In genomic region chr10:53315709-53316108, GRCh38 we compare ENCODE assay signal across 22 cellular contexts.
DNase-seq lines count a peak whose midpoint lies in the region; ATAC-seq, FAIRE-seq and TF ChIP-seq lines count a peak whose summit lies in the region.
"Had no signal": no experiment of that assay in that cellular context is flagged by ENCODE, and none has a peak within 500 bp of the region (broad histone marks: within the 10 kb centered on the region; RNA-seq: fewer than 3 reads in every experiment).

No MANE protein-coding gene starts in this region.

- H3K4me3 ChIP-seq in liver (ENCODE audit: low read depth in 1 of 3, low read length in 3 of 3) = no peak overlapping the region
- H3K4me3 ChIP-seq in HepG2 (replicated peaks in 1 of 3; ENCODE audit: insufficient read depth in 1 of 3, low read depth in 2 of 3, low read length in 3 of 3) = no peak overlapping the region
- no peak overlapping the region for H3K4me3 ChIP-seq in stomach
- H3K4me3 ChIP-seq: tibial artery had no signal

- intact Hi-C loops in HepG2 (cut with micrococcal nuclease; ENCODE audit: unreplicated experiment) = no loop called here
- intact Hi-C loops in stomach (cut with DNase I; ENCODE audit: low total_unique reads) = no loop called here
- intact Hi-C loops in CD14-positive monocyte (cut with micrococcal nuclease) = no loop called here

- DNase-seq in HepG2 (ENCODE audit: low spot score) (no peak), brain pericyte (ENCODE audit: low read depth, low spot score) (peak; percentile 16), kidney glomerular epithelial cell (lab: John Stamatoyannopoulos, UW) (peak; percentile 57), stomach (no peak), CD14-positive monocyte (ENCODE audit: low spot score) (no peak), frontal cortex (ENCODE audit: low spot score in 2 of 2) (no peak)
- DNase-seq: activated gamma-delta T cell; CD4-positive, alpha-beta T cell; EL; GOT3; MV-4-11; NCI-H2107; Right ventricle myocardium superior; stimulated activated CD4-positive, alpha-beta T cell treated with anti-CD3 and anti-CD28 coated beads, Interleukin-4, amount 100 ng/mL, for 24 hours; T-helper 17 cell; tibial artery had no signal

- peaks cover 0 to 2% (median 0%) of the 10 kb centered on the region in 7 donors for H3K9me3 Mint-ChIP-seq in CD14-positive monocyte

- no peaks in the 10 kb centered on the region for H3K4me1 Mint-ChIP-seq in CD14-positive monocyte
- H3K4me1 Mint-ChIP-seq: T-helper 17 cell had no signal

- no peak overlapping the region for H3K27ac Mint-ChIP-seq in CD14-positive monocyte
- H3K27ac Mint-ChIP-seq: CD4-positive, alpha-beta T cell; T-helper 17 cell had no signal

- no peak overlapping the region for H2AFZ ChIP-seq in HepG2 (ENCODE audit: low read length)

- BruUV-seq in HepG2 (replicated peaks; lab: Mats Ljungman, UMichigan) = no TSS peak

- POLR2A ChIA-PET in HepG2 (lab: Yijun Ruan, JAX) = no interaction called here

- H3K9ac ChIP-seq in liver (ENCODE audit: low read depth in 1 of 2, low read length in 2 of 2) = no peak overlapping the region
- H3K9ac ChIP-seq in HepG2 (ENCODE audit: insufficient read depth, low read depth, low read length) = no peak overlapping the region

- no peaks in the 10 kb centered on the region for H3K4me1 ChIP-seq in liver (ENCODE audit: control insufficient read depth in 4 of 4, insufficient read depth in 4 of 4, low read length in 3 of 4)
- no peaks in the 10 kb centered on the region for H3K4me1 ChIP-seq in HepG2 (ENCODE audit: insufficient read depth, low read length)
- no peaks in the 10 kb centered on the region for H3K4me1 ChIP-seq in stomach
- H3K4me1 ChIP-seq: tibial artery had no signal

- H3K27me3 ChIP-seq in liver (ENCODE audit: control insufficient read depth in 4 of 4, insufficient read depth in 4 of 4, low read length in 3 of 4) = no peaks in the 10 kb centered on the region
- H3K27me3 ChIP-seq in HepG2 (ENCODE audit: control insufficient read depth in 1 of 2, insufficient read depth in 2 of 2, low read length in 2 of 2) = no peaks in the 10 kb centered on the region
- H3K27me3 ChIP-seq in stomach = no peaks in the 10 kb centered on the region
- H3K27me3 ChIP-seq: neutrophil, tibial artery had no signal

- CTCF ChIA-PET in HepG2 (lab: Yijun Ruan, JAX; ENCODE audit: low intra/inter-chr PET ratio, low total read pairs) = no interaction called here

- H3K36me3 Mint-ChIP-seq in CD14-positive monocyte = no peaks in the 10 kb centered on the region

- H4K20me1 ChIP-seq in HepG2 (ENCODE audit: insufficient read depth, low read length) = no peaks in the 10 kb centered on the region

- TF ChIP-seq EP300 in HepG2 (IDR thresholded peaks at IDR 0.05; ENCODE audit: low read depth in 2 of 2, low read length in 2 of 2) (no peak), HepG2 (CRISPR knock-in tag; IDR thresholded peaks at IDR 0.05; ENCODE audit: borderline replicate concordance) (no peak), stomach (IDR thresholded peaks at IDR 0.05) (no peak)

- peak; percentile 26 for TF ChIP-seq CTCF in liver (IDR thresholded peaks at IDR 0.05; ENCODE audit: low read depth, low read length, missing input control)
- no peak for TF ChIP-seq CTCF in HepG2 (CRISPR knock-in tag; IDR thresholded peaks at IDR 0.05)
- TF ChIP-seq CTCF in stomach (IDR thresholded peaks at IDR 0.05) = no peak
- TF ChIP-seq CTCF in CD14-positive monocyte (IDR thresholded peaks at IDR 0.05) = no peak

- no peak overlapping the region for H3K4me3 Mint-ChIP-seq in CD14-positive monocyte
- H3K4me3 Mint-ChIP-seq: CD4-positive, alpha-beta T cell; T-helper 17 cell had no signal

- H3K9me3 ChIP-seq in liver (ENCODE audit: control insufficient read depth in 4 of 4, low read length in 3 of 4) (no peaks in the 10 kb centered on the region), HepG2 (ENCODE audit: low read length) (no peaks in the 10 kb centered on the region), stomach (no peaks in the 10 kb centered on the region)
- H3K9me3 ChIP-seq: neutrophil, tibial artery had no signal

- no peak overlapping the region for H3K4me2 ChIP-seq in HepG2 (ENCODE audit: low read depth, low read length)

- H3K36me3 ChIP-seq in liver (ENCODE audit: control insufficient read depth in 4 of 4, insufficient read depth in 3 of 4, low read depth in 1 of 4, low read length in 3 of 4) = no peaks in the 10 kb centered on the region
- no peaks in the 10 kb centered on the region for H3K36me3 ChIP-seq in HepG2 (replicated peaks in 1 of 2; ENCODE audit: control insufficient read depth in 1 of 2, insufficient read depth in 2 of 2, low read length in 2 of 2)
- no peaks in the 10 kb centered on the region for H3K36me3 ChIP-seq in stomach
- H3K36me3 ChIP-seq: neutrophil, tibial artery had no signal

- no peaks in the 10 kb centered on the region for H3K27me3 Mint-ChIP-seq in CD14-positive monocyte (ENCODE audit: low read depth in 3 of 3)
- H3K27me3 Mint-ChIP-seq: CD4-positive, alpha-beta T cell; T-helper 17 cell had no signal

- in situ Hi-C loops in HepG2 (cut with HindIII; ENCODE audit: extremely low pct_ligation_motif_present, low pct_unique_long_range_greater_than_20kb) = no loop called here

- peak; percentile 75 to 79 for TF ChIP-seq RAD21 in liver (IDR thresholded peaks at IDR 0.05)
- TF ChIP-seq RAD21 in HepG2 (CRISPR knock-in tag; IDR thresholded peaks at IDR 0.05) = no peak

- TF ChIP-seq POLR2A in HepG2 (IDR thresholded peaks at IDR 0.05; ENCODE audit: insufficient read depth in 1 of 2, low read depth in 2 of 2, low read length in 2 of 2) (no peak), stomach (IDR thresholded peaks at IDR 0.05) (no peak)

- no peaks in the 10 kb centered on the region for H3K79me2 ChIP-seq in HepG2 (ENCODE audit: insufficient read depth, low read length)

- ATAC-seq in HepG2 = no peak
- no peak for ATAC-seq in HG03521 (IDR thresholded peaks at IDR 0.05; ENCODE audit: unreplicated experiment)
- ATAC-seq: activated CD4-positive, CD25-positive, alpha-beta regulatory T cell treated with anti-CD3 and anti-CD28 coated beads, Interleukin-2, amount 50 U/mL, for 24 hours; sciatic nerve; T-helper 17 cell had no signal

- FAIRE-seq in HepG2 (lab: Jason Lieb, UNC) (no peak), frontal cortex (lab: Jason Lieb, UNC) (no peak)
- FAIRE-seq: HTR-8/SVneo had no signal

- H3K27ac ChIP-seq in liver (ENCODE audit: low read depth in 1 of 2, low read length in 2 of 2) (no peak overlapping the region), HepG2 (ENCODE audit: extremely low read length, insufficient read depth, low read length) (no peak overlapping the region), stomach (no peak overlapping the region)
- H3K27ac ChIP-seq: neutrophil, tibial artery had no signal

TF ChIP-seq in liver, 16 proteins besides CTCF, POLR2A, EP300 and RAD21 (continues in another document):
- TF ChIP-seq MAX (IDR thresholded peaks at IDR 0.05) (no peak), NR2F2 (IDR thresholded peaks at IDR 0.05) (no peak), ZBTB33 (IDR thresholded peaks at IDR 0.05) (no peak), EGR1 (IDR thresholded peaks at IDR 0.05; ENCODE audit: low read depth in 2 of 2) (no peak), YY1 (IDR thresholded peaks at IDR 0.05) (no peak), HNF4G (IDR thresholded peaks at IDR 0.05) (no peak), FOXA1 (IDR thresholded peaks at IDR 0.05) (no peak), SP1 (IDR thresholded peaks at IDR 0.05) (no peak)

TF ChIP-seq in HepG2, 621 proteins besides CTCF, POLR2A, EP300 and RAD21:
- no peak for TF ChIP-seq SNAPC5 (CRISPR knock-in tag; IDR thresholded peaks at IDR 0.05; ENCODE audit: borderline replicate concordance)
- no peak for TF ChIP-seq ZNF501 (CRISPR knock-in tag; IDR thresholded peaks at IDR 0.05)
- TF ChIP-seq SKIL (CRISPR knock-in tag; IDR thresholded peaks at IDR 0.05; ENCODE audit: borderline replicate concordance) = no peak

Comparison
In these comparisons a context has a peak if more than half of its experiments do, and no peak if none do; other contexts are left out.
1. DNase-seq: peak in brain pericyte (single experiment) and kidney glomerular epithelial cell (single experiment); none in HepG2 (single experiment), stomach (single experiment), CD14-positive monocyte (single experiment) and frontal cortex (0 of 2).